Comparison of ENCODE assay signal across 1 cellular context in genomic region chr6:160125105-160125504, GRCh38.
TF ChIP-seq lines count a peak whose summit lies in the region.
"Not testable (repeated sequence)": the region's sequence is repeated elsewhere in the genome, so short reads cannot be mapped to it uniquely, and the experiment has no call there.

No MANE protein-coding gene starts in this region.

TF ChIP-seq in HepG2, 621 proteins besides CTCF, POLR2A, EP300 and RAD21 (continued from another document and continues in another):
- TF ChIP-seq SOX13 (IDR thresholded peaks at IDR 0.05); MAZ (IDR thresholded peaks at IDR 0.05; ENCODE audit: borderline replicate concordance, low read depth, low read length); LCORL (IDR thresholded peaks at IDR 0.05); NONO (IDR thresholded peaks at IDR 0.05); CREM (CRISPR knock-in tag; IDR thresholded peaks at IDR 0.05); CREB1 (IDR thresholded peaks at IDR 0.05): not testable (repeated sequence)
- TF ChIP-seq SOX13 (CRISPR knock-in tag; conservative IDR thresholded peaks at IDR 0.05 in 1 of 2, IDR thresholded peaks at IDR 0.05 in 1 of 2) (peak in 1 of 2 experiments; percentile 70; a peak in 2 of 4 replicates), ARNTL (CRISPR knock-in tag; IDR thresholded peaks at IDR 0.05) (peak; percentile 77), SP5 (CRISPR knock-in tag; IDR thresholded peaks at IDR 0.05; ENCODE audit: borderline replicate concordance, low read depth) (peak; percentile 45; the same call in 1 of the 2 replicates), NR2C2 (CRISPR knock-in tag; IDR thresholded peaks at IDR 0.05; ENCODE audit: borderline replicate concordance) (peak; percentile 56; the same call in 1 of the 2 replicates), HNF4G (IDR thresholded peaks at IDR 0.05; ENCODE audit: borderline replicate concordance, low read depth, low read length) (peak; percentile 66; the same call in 1 of the 2 replicates), HNF4G (CRISPR knock-in tag; IDR thresholded peaks at IDR 0.05; ENCODE audit: borderline replicate concordance, low read depth) (peak; percentile 50; the same call in 1 of the 2 replicates), ZNF652 (CRISPR knock-in tag; IDR thresholded peaks at IDR 0.05; ENCODE audit: borderline replicate concordance, low read depth) (peak; percentile 73; the same call in 1 of the 2 replicates), GATAD2A (CRISPR knock-in tag; IDR thresholded peaks at IDR 0.05) (peak; percentile 83), MAZ (CRISPR knock-in tag; IDR thresholded peaks at IDR 0.05; ENCODE audit: low read depth) (0 out of 2 replicates have a peak, but pooled peaks have one; percentile 23), TOE1 (CRISPR knock-in tag; IDR thresholded peaks at IDR 0.05) (0 out of 2 replicates have a peak, but pooled peaks have one; percentile 45), ZNF331 (CRISPR knock-in tag; IDR thresholded peaks at IDR 0.05) (peak; percentile 46; the same call in 1 of the 2 replicates), ZNF746 (CRISPR knock-in tag; IDR thresholded peaks at IDR 0.05) (peak; percentile 57; the same call in 1 of the 2 replicates), ZNF292 (CRISPR knock-in tag; IDR thresholded peaks at IDR 0.05; ENCODE audit: borderline replicate concordance, low read depth) (peak; percentile 70; the same call in 1 of the 2 replicates), HMG20A (CRISPR knock-in tag; IDR thresholded peaks at IDR 0.05; ENCODE audit: borderline replicate concordance) (peak; percentile 63; the same call in 1 of the 2 replicates), TBX2 (CRISPR knock-in tag; IDR thresholded peaks at IDR 0.05; ENCODE audit: borderline replicate concordance) (peak; percentile 85), SALL1 (CRISPR knock-in tag; IDR thresholded peaks at IDR 0.05) (peak; percentile 98), ZBED4 (CRISPR knock-in tag; IDR thresholded peaks at IDR 0.05; ENCODE audit: borderline replicate concordance) (peak; percentile 33; the same call in 1 of the 2 replicates), LCORL (CRISPR knock-in tag; IDR thresholded peaks at IDR 0.05) (peak; percentile 88), TARDBP (CRISPR knock-in tag; IDR thresholded peaks at IDR 0.05) (peak; percentile 72; the same call in 1 of the 2 replicates), IRF2 (CRISPR knock-in tag; IDR thresholded peaks at IDR 0.05) (peak; percentile 61; the same call in 1 of the 2 replicates), NONO (CRISPR knock-in tag; conservative IDR thresholded peaks at IDR 0.05) (peak; percentile 67; the same call in 1 of the 2 replicates), SAP130 (CRISPR knock-in tag; IDR thresholded peaks at IDR 0.05; ENCODE audit: low read depth) (peak; percentile 43), CREM (IDR thresholded peaks at IDR 0.05) (0 out of 2 replicates have a peak, but pooled peaks have one; percentile 30), KMT2B (CRISPR knock-in tag; IDR thresholded peaks at IDR 0.05) (0 out of 2 replicates have a peak, but pooled peaks have one; percentile 16), MED1 (CRISPR knock-in tag; IDR thresholded peaks at IDR 0.05) (peak; percentile 80), CREB1 (CRISPR knock-in tag; IDR thresholded peaks at IDR 0.05) (0 out of 2 replicates have a peak, but pooled peaks have one; percentile 55), POGZ (CRISPR knock-in tag; IDR thresholded peaks at IDR 0.05) (peak; percentile 86), KLF16 (CRISPR knock-in tag; IDR thresholded peaks at IDR 0.05) (0 out of 4 replicates have a peak, but pooled peaks of 1 of the 2 experiments have one; percentile 19), THAP11 (CRISPR knock-in tag; IDR thresholded peaks at IDR 0.05) (0 out of 2 replicates have a peak, but pooled peaks have one; percentile 28), NCOA2 (CRISPR knock-in tag; IDR thresholded peaks at IDR 0.05) (peak; percentile 67), ZMYM2 (CRISPR knock-in tag; IDR thresholded peaks at IDR 0.05) (0 out of 2 replicates have a peak, but pooled peaks have one; percentile 41)
- TF ChIP-seq, protein P1, sequence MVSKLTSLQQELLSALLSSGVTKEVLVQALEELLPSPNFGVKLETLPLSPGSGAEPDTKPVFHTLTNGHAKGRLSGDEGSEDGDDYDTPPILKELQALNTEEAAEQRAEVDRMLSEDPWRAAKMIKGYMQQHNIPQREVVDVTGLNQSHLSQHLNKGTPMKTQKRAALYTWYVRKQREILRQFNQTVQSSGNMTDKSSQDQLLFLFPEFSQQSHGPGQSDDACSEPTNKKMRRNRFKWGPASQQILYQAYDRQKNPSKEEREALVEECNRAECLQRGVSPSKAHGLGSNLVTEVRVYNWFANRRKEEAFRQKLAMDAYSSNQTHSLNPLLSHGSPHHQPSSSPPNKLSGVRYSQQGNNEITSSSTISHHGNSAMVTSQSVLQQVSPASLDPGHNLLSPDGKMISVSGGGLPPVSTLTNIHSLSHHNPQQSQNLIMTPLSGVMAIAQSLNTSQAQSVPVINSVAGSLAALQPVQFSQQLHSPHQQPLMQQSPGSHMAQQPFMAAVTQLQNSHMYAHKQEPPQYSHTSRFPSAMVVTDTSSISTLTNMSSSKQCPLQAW (CRISPR knock-in tag; IDR thresholded peaks at IDR 0.05) = peak; percentile 99
- TF ChIP-seq, protein P2, sequence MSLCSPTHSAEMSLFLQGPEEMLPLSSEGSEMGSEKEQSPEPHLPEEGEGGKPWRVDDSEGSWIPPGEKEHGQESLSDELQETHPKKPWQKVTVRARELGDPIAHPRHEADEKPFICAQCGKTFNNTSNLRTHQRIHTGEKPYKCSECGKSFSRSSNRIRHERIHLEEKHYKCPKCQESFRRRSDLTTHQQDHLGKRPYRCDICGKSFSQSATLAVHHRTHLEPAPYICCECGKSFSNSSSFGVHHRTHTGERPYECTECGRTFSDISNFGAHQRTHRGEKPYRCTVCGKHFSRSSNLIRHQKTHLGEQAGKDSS (CRISPR knock-in tag; IDR thresholded peaks at IDR 0.05; ENCODE audit: borderline replicate concordance, low read depth) = 0 out of 2 replicates have a peak, but pooled peaks have one; percentile 48
- TF ChIP-seq, protein P3, sequence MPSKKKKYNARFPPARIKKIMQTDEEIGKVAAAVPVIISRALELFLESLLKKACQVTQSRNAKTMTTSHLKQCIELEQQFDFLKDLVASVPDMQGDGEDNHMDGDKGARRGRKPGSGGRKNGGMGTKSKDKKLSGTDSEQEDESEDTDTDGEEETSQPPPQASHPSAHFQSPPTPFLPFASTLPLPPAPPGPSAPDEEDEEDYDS (CRISPR knock-in tag; IDR thresholded peaks at IDR 0.05) = peak; percentile 46; the same call in 1 of the 2 replicates
- TF ChIP-seq, protein P4, sequence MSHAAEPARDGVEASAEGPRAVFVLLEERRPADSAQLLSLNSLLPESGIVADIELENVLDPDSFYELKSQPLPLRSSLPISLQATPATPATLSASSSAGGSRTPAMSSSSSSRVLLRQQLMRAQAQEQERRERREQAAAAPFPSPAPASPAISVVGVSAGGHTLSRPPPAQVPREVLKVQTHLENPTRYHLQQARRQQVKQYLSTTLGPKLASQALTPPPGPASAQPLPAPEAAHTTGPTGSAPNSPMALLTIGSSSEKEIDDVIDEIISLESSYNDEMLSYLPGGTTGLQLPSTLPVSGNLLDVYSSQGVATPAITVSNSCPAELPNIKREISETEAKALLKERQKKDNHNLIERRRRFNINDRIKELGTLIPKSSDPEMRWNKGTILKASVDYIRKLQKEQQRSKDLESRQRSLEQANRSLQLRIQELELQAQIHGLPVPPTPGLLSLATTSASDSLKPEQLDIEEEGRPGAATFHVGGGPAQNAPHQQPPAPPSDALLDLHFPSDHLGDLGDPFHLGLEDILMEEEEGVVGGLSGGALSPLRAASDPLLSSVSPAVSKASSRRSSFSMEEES (CRISPR knock-in tag; IDR thresholded peaks at IDR 0.05) = peak; percentile 56; the same call in 1 of the 2 replicates
- TF ChIP-seq, protein P5, sequence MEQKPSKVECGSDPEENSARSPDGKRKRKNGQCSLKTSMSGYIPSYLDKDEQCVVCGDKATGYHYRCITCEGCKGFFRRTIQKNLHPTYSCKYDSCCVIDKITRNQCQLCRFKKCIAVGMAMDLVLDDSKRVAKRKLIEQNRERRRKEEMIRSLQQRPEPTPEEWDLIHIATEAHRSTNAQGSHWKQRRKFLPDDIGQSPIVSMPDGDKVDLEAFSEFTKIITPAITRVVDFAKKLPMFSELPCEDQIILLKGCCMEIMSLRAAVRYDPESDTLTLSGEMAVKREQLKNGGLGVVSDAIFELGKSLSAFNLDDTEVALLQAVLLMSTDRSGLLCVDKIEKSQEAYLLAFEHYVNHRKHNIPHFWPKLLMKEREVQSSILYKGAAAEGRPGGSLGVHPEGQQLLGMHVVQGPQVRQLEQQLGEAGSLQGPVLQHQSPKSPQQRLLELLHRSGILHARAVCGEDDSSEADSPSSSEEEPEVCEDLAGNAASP (CRISPR knock-in tag; IDR thresholded peaks at IDR 0.05; ENCODE audit: borderline replicate concordance) = peak; percentile 59; the same call in 1 of the 2 replicates
- TF ChIP-seq, protein P6, sequence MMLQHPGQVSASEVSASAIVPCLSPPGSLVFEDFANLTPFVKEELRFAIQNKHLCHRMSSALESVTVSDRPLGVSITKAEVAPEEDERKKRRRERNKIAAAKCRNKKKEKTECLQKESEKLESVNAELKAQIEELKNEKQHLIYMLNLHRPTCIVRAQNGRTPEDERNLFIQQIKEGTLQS (CRISPR knock-in tag; IDR thresholded peaks at IDR 0.05) = 0 out of 2 replicates have a peak, but pooled peaks have one; percentile 19
- TF ChIP-seq, protein P7, sequence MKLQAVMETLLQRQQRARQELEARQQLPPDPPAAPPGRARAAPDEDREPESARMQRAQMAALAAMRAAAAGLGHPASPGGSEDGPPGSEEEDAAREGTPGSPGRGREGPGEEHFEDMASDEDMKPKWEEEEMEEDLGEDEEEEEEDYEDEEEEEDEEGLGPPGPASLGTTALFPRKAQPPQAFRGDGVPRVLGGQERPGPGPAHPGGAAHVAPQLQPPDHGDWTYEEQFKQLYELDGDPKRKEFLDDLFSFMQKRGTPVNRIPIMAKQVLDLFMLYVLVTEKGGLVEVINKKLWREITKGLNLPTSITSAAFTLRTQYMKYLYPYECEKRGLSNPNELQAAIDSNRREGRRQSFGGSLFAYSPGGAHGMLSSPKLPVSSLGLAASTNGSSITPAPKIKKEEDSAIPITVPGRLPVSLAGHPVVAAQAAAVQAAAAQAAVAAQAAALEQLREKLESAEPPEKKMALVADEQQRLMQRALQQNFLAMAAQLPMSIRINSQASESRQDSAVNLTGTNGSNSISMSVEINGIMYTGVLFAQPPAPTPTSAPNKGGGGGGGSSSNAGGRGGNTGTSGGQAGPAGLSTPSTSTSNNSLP (IDR thresholded peaks at IDR 0.05; ENCODE audit: low read depth, low read length) = 0 out of 2 replicates have a peak, but pooled peaks have one; percentile 27
- TF ChIP-seq, protein P8, sequence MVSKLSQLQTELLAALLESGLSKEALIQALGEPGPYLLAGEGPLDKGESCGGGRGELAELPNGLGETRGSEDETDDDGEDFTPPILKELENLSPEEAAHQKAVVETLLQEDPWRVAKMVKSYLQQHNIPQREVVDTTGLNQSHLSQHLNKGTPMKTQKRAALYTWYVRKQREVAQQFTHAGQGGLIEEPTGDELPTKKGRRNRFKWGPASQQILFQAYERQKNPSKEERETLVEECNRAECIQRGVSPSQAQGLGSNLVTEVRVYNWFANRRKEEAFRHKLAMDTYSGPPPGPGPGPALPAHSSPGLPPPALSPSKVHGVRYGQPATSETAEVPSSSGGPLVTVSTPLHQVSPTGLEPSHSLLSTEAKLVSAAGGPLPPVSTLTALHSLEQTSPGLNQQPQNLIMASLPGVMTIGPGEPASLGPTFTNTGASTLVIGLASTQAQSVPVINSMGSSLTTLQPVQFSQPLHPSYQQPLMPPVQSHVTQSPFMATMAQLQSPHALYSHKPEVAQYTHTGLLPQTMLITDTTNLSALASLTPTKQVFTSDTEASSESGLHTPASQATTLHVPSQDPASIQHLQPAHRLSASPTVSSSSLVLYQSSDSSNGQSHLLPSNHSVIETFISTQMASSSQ (IDR thresholded peaks at IDR 0.05; ENCODE audit: low read depth) = peak; percentile 79
- TF ChIP-seq, protein P8 (CRISPR knock-in tag; IDR thresholded peaks at IDR 0.05; ENCODE audit: borderline replicate concordance) = peak; percentile 77; the same call in 1 of the 2 replicates
